ENCODE assay signal across 19 cellular contexts in the genomic region with DNA sequence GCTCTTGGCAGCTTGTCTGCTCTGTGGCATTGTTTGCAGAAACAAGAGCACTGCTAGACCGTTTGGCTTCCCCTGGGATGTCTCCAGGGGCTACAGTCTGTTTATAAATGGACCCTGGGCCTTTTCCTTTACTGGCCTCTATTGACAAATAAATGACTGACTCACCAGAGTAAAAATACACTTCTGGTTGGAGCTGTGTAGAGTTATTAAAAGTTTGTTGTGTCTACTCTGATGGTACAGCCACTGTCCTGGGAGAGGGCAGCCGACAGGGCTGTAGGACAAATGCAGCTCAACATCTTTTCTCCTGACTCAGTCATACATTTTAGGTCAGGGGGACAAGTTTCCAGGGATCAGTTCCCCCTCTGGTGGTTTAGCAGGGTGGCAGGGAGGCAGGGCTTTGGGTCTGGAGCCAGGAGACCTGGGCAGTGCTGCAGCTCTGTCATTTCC. TPM values are rescaled to one million over a fixed set of nuclear protein-coding genes. Genes with fewer than 3 reads are reported as not detected.
DNase-seq lines count a peak whose midpoint lies in the region; ATAC-seq and TF ChIP-seq lines count a peak whose summit lies in the region.
"Had no signal": no experiment of that assay in that cellular context is flagged by ENCODE, and none has a peak within 500 bp of the region (broad histone marks: within the 10 kb centered on the region; RNA-seq: fewer than 3 reads in every experiment).

No MANE protein-coding gene starts in this region.

- POLR2A ChIA-PET in SK-N-SH (lab: Yijun Ruan, JAX): no interaction called here

- H2AFZ ChIP-seq in GM23338 (no peak overlapping the region), SK-N-SH (ENCODE audit: low read depth) (no peak overlapping the region), Karpas-422 (ENCODE audit: low read length) (no peak overlapping the region)

- H3K27me3 Mint-ChIP-seq in GM23338 (ENCODE audit: insufficient read depth, low read depth, poor library complexity) (peaks cover 4% of the 10 kb centered on the region), type B pancreatic cell (peaks cover 20% of the 10 kb centered on the region)

- H3K9me2 ChIP-seq in GM23338 (ENCODE audit: insufficient read depth) (no peaks in the 10 kb centered on the region), SK-N-SH (no peaks in the 10 kb centered on the region), Karpas-422 (replicated peaks; ENCODE audit: insufficient read depth, low read length) (no peaks in the 10 kb centered on the region)

- H3K4me3 Mint-ChIP-seq in GM23338 (no peak overlapping the region), type B pancreatic cell (no peak overlapping the region)
- H3K4me3 Mint-ChIP-seq: T-helper 17 cell had no signal

- WGBS in SK-N-SH (ENCODE audit: low lambda C conversion rate): 36% methylated on average over 2 of the region's 2 CpGs

- TF ChIP-seq CTCF in GM23338 (conservative IDR thresholded peaks at IDR 0.05; ENCODE audit: low read depth in 2 of 2) (peak; percentile 12 to 17; a peak in 2 of 4 replicates), SK-N-SH (IDR thresholded peaks at IDR 0.05) (peak; percentile 36), type B pancreatic cell (conservative IDR thresholded peaks at IDR 0.05) (peak; percentile 19)

- no peak for TF ChIP-seq RAD21 in SK-N-SH (IDR thresholded peaks at IDR 0.05; ENCODE audit: low read length)

- H3K4me1 ChIP-seq in GM23338 (ENCODE audit: insufficient read depth) (no peaks in the 10 kb centered on the region), SK-N-SH (ENCODE audit: control insufficient read depth in 1 of 2, insufficient read depth in 2 of 2, low read depth in 1 of 2, low read length in 1 of 2) (peaks cover 0 to 30% of the 10 kb centered on the region in 2 experiments; a peak in 3 of 4 replicates), Karpas-422 (ENCODE audit: low read length) (no peaks in the 10 kb centered on the region)
- H3K4me1 ChIP-seq: pancreas, testis had no signal

- H3K27ac ChIP-seq in GM23338 (ENCODE audit: low read depth) (no peak overlapping the region), SK-N-SH (ENCODE audit: low read depth in 2 of 2, low read length in 1 of 2) (peak overlapping the region in 1 of 2 experiments; percentile 90; a peak in 2 of 4 replicates), Karpas-422 (ENCODE audit: low read length) (no peak overlapping the region)
- H3K27ac ChIP-seq: pancreas, testis had no signal

- H3K79me2 ChIP-seq in GM23338 (replicated peaks; ENCODE audit: insufficient read depth) (no peaks in the 10 kb centered on the region), SK-N-SH (ENCODE audit: insufficient read depth) (no peaks in the 10 kb centered on the region), Karpas-422 (ENCODE audit: low read length) (no peaks in the 10 kb centered on the region)

- H3K36me3 Mint-ChIP-seq in GM23338 (ENCODE audit: low read depth) (no peaks in the 10 kb centered on the region), type B pancreatic cell (no peaks in the 10 kb centered on the region)

- TF ChIP-seq EP300 in SK-N-SH (IDR thresholded peaks at IDR 0.05; ENCODE audit: borderline replicate concordance in 1 of 2, low read depth in 1 of 2, low read length in 1 of 2): no peak

- no peaks in the 10 kb centered on the region for H3F3A ChIP-seq in GM23338 (replicated peaks; ENCODE audit: low read depth)
- peaks cover 25% of the 10 kb centered on the region for H3F3A ChIP-seq in SK-N-SH (replicated peaks; ENCODE audit: insufficient read depth)

- H3K9me3 Mint-ChIP-seq in GM23338: peaks cover 2% of the 10 kb centered on the region; the same call in 1 of the 3 replicates
- no peaks in the 10 kb centered on the region for H3K9me3 Mint-ChIP-seq in type B pancreatic cell

- DNase-seq in GM23338 (ENCODE audit: low spot score) (no peak), SK-N-SH (no peak), fibroblast of peridontal ligament (ENCODE audit: extremely low read depth) (peak; percentile 60), type B pancreatic cell (ENCODE audit: extremely low spot score, unreplicated experiment) (no peak), Karpas-422 (no peak), COR-L47 (lab: John Stamatoyannopoulos, UW) (no peak)
- DNase-seq: activated CD8-positive, alpha-beta memory T cell treated with anti-CD3 and anti-CD28 coated beads for 24 hours; foreskin melanocyte; left ventricle myocardium superior; MV-4-11; NCI-H1930; NCI-H446; pancreas; SHP77; T-helper 17 cell; testis had no signal

- ATAC-seq in GM23338 (no peak), GM21360 (IDR thresholded peaks at IDR 0.05; ENCODE audit: unreplicated experiment) (no peak)
- ATAC-seq: HepG2, left ventricle myocardium superior, pancreas, T-helper 17 cell had no signal

- H3K36me3 ChIP-seq in GM23338 (ENCODE audit: insufficient read depth) (no peaks in the 10 kb centered on the region), SK-N-SH (replicated peaks in 1 of 2; ENCODE audit: control insufficient read depth in 1 of 2, insufficient read depth in 2 of 2, low read length in 1 of 2) (no peaks in the 10 kb centered on the region), Karpas-422 (ENCODE audit: insufficient read depth, low read length) (no peaks in the 10 kb centered on the region)
- H3K36me3 ChIP-seq: pancreas had no signal

- no peak overlapping the region for H3K4me2 ChIP-seq in GM23338
- H3K4me2 ChIP-seq in SK-N-SH: peak overlapping the region; percentile 50
- H3K4me2 ChIP-seq in Karpas-422 (ENCODE audit: low read depth, low read length, poor library complexity, severe bottlenecking): no peak overlapping the region

- H3K4me3 ChIP-seq in GM23338: no peak overlapping the region
- no peak overlapping the region for H3K4me3 ChIP-seq in SK-N-SH (ENCODE audit: low read depth in 2 of 2, low read length in 1 of 2)
- H3K4me3 ChIP-seq in Karpas-422 (ENCODE audit: low read length): no peak overlapping the region
- H3K4me3 ChIP-seq: pancreas, smooth muscle cell, testis had no signal

- no peaks in the 10 kb centered on the region for H3K4me1 Mint-ChIP-seq in GM23338
- peaks cover 13% of the 10 kb centered on the region for H3K4me1 Mint-ChIP-seq in type B pancreatic cell (ENCODE audit: unreplicated experiment)

- H3K9ac ChIP-seq in SK-N-SH (peak overlapping the region; percentile 29; the same call in 1 of the 2 replicates), Karpas-422 (ENCODE audit: low read length) (no peak overlapping the region)

- CTCF ChIA-PET in SK-N-SH (lab: Yijun Ruan, JAX): no interaction called here

- H4K20me1 ChIP-seq in GM23338 (replicated peaks; ENCODE audit: insufficient read depth) (no peaks in the 10 kb centered on the region), SK-N-SH (ENCODE audit: insufficient read depth) (no peaks in the 10 kb centered on the region), Karpas-422 (ENCODE audit: insufficient read depth, low read depth, low read length) (no peaks in the 10 kb centered on the region)

- H3K27ac Mint-ChIP-seq in GM23338 (no peak overlapping the region), type B pancreatic cell (no peak overlapping the region)
- H3K27ac Mint-ChIP-seq: T-helper 17 cell had no signal

- H3K9me3 ChIP-seq in SK-N-SH: no peaks in the 10 kb centered on the region
- no peaks in the 10 kb centered on the region for H3K9me3 ChIP-seq in Karpas-422 (ENCODE audit: low read length)
- H3K9me3 ChIP-seq: pancreas, testis had no signal

- H3K27me3 ChIP-seq in GM23338 (ENCODE audit: insufficient read depth) (no peaks in the 10 kb centered on the region), SK-N-SH (ENCODE audit: insufficient read depth) (no peaks in the 10 kb centered on the region), Karpas-422 (ENCODE audit: low read length) (no peaks in the 10 kb centered on the region)
- H3K27me3 ChIP-seq: testis had no signal

TF ChIP-seq in GM23338, 12 proteins besides CTCF, POLR2A, EP300 and RAD21 (continues in another document):
- no peak for TF ChIP-seq CREB1 (CRISPR knock-in tag; IDR thresholded peaks at IDR 0.05; ENCODE audit: low read depth)

TF ChIP-seq in SK-N-SH, 30 proteins besides CTCF, POLR2A, EP300 and RAD21 (continues in another document):
- TF ChIP-seq MEF2A (IDR thresholded peaks at IDR 0.05; ENCODE audit: borderline replicate concordance, low read depth): no peak
- TF ChIP-seq ELF1 (IDR thresholded peaks at IDR 0.05): no peak
- TF ChIP-seq MAX (IDR thresholded peaks at IDR 0.05; ENCODE audit: low read depth): no peak

RNA-seq across cellular contexts. Expression of gene FOXL1, which starts 30.0 kb away (rescaled TPM):
- 0.12 and 0.31 TPM in 2 replicates for total RNA-seq in GM23338 (2014; rRNA removed; shearing (Covaris generic))
- 0.05 TPM in 1 of 2 replicates, not detected in the other for polyA plus RNA-seq in GM23338 (2016; fragmentation: Nextera tagmentation; extraction: Ambion mirVana)
- 2.5 and 2.8 TPM in 2 replicates for polyA plus RNA-seq in SK-N-SH (2012; rRNA removed)
- polyA plus RNA-seq in SK-N-SH (2012; cell fraction: cytosol; rRNA removed): 1.7 and 2.3 TPM in 2 replicates
- polyA plus RNA-seq in SK-N-SH (2012; cell fraction: nucleus; rRNA removed): 5.7 and 15.3 TPM in 2 replicates
- 1.5 and 2.2 TPM in 2 replicates for total RNA-seq in type B pancreatic cell (ENCODE audit: low replicate concordance)
- not detected in 2 replicates for total RNA-seq in Karpas-422 (2014; rRNA removed; shearing (Covaris generic); ENCODE audit: low replicate concordance)
- total RNA-seq: HepG2 had no signal
- polyA plus RNA-seq: HepG2 had no signal

RNA-seq across cellular contexts. Expression of gene FOXC2, which starts 41.7 kb away (rescaled TPM):
- not detected in 2 replicates for total RNA-seq in GM23338 (2014; rRNA removed; shearing (Covaris generic))
- 0.14 and 0.16 TPM in 2 replicates for polyA plus RNA-seq in GM23338 (2016; fragmentation: Nextera tagmentation; extraction: Ambion mirVana)
- 0.37 and 1.3 TPM in 2 replicates for polyA plus RNA-seq in SK-N-SH (2012; rRNA removed)
- 1.1 TPM in 2 replicates for polyA plus RNA-seq in SK-N-SH (2012; cell fraction: cytosol; rRNA removed)
- 2.0 TPM in 2 replicates for polyA plus RNA-seq in SK-N-SH (2012; cell fraction: nucleus; rRNA removed)
- total RNA-seq in type B pancreatic cell (ENCODE audit: low replicate concordance): 5.5 and 11.3 TPM in 2 replicates
- 0.07 TPM in 1 of 2 replicates, not detected in the other for total RNA-seq in Karpas-422 (2014; rRNA removed; shearing (Covaris generic); ENCODE audit: low replicate concordance)
- total RNA-seq: HepG2, T-helper 17 cell had no signal
- polyA plus RNA-seq: HepG2 had no signal

RNA-seq across cellular contexts. Expression of gene MTHFSD, which starts 53.3 kb away (rescaled TPM):
- 8.1 and 12.6 TPM in 2 replicates for total RNA-seq in GM23338 (2014; rRNA removed; shearing (Covaris generic))
- 7.2 and 9.7 TPM in 2 replicates for polyA plus RNA-seq in GM23338 (2016; fragmentation: Nextera tagmentation; extraction: Ambion mirVana)
- polyA plus RNA-seq in SK-N-SH (2012; rRNA removed): 15.6 and 18.7 TPM in 2 replicates
- 5.6 and 8.7 TPM in 2 replicates for polyA plus RNA-seq in SK-N-SH (2012; cell fraction: cytosol; rRNA removed)
- 61.2 and 70.2 TPM in 2 replicates for polyA plus RNA-seq in SK-N-SH (2012; cell fraction: nucleus; rRNA removed)
- total RNA-seq in type B pancreatic cell (ENCODE audit: low replicate concordance): 18.2 and 20.2 TPM in 2 replicates
- 18.8 and 21.8 TPM in 2 replicates for total RNA-seq in Karpas-422 (2014; rRNA removed; shearing (Covaris generic); ENCODE audit: low replicate concordance)
